In the genomic region with DNA sequence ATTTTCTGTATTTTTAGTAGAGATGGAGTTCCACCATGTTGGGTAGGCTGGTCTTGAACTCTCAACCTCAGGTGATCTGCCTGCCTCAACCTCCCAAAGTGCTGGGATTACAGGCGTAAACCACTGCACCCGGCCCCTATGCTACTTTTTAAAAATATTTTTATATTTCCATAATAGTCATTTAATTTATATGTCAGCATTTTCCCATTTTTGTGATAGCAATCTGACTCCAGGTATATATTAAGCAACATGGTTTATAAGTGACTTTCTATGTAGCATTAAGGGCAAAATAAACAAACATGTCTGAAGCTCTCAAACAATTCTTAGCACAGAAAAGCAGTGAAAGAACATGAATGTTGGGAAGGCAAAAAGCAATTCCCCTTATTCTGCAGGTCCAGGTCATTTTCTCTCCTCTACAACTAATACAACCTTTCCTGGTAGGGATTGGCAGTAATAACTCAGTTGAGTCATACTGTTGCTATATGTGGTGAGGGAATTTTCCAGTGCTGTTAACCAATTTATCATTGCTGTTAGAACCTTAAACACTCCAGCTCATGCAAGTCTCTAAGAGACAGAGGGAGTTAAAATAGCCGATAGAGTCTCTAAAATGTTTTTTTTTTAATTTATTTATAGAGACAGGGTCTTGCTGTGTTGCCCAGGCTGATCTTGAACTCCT, we compare ENCODE assay signal across 10 cellular contexts. TPM values are rescaled to one million over a fixed set of nuclear protein-coding genes. Genes with fewer than 3 reads are reported as not detected.
DNase-seq lines count a peak whose midpoint lies in the region; ATAC-seq and TF ChIP-seq lines count a peak whose summit lies in the region.
"Had no signal": no experiment of that assay in that cellular context is flagged by ENCODE, and none has a peak within 500 bp of the region (broad histone marks: within the 10 kb centered on the region; RNA-seq: fewer than 3 reads in every experiment).

No MANE protein-coding gene starts in this region.

- H3K9me2 ChIP-seq in Karpas-422 (replicated peaks; ENCODE audit: insufficient read depth, low read length), result no peaks in the 10 kb centered on the region

- DNase-seq in Caki2 (ENCODE audit: low read depth), result peak; percentile 77
- no peak for DNase-seq in Karpas-422
- DNase-seq in chondrocyte (ENCODE audit: low spot score), result no peak
- DNase-seq in osteoblast (ENCODE audit: insufficient read length, low spot score, missing footprints), result no peak
- DNase-seq in NCI-H446 (lab: John Stamatoyannopoulos, UW), result no peak
- DNase-seq in activated gamma-delta T cell (lab: John Stamatoyannopoulos, UW), result no peak
- DNase-seq in dorsolateral prefrontal cortex, result no peak
- DNase-seq: activated CD4-positive, alpha-beta T cell treated with anti-CD3 and anti-CD28 coated beads, Interleukin-2, amount 10 ng/mL, durations not matched to agents 7 days and 5 days; activated naive CD8-positive, alpha-beta T cell treated with anti-CD3 and anti-CD28 coated beads for 36 hours had no signal

- H3K4me3 Mint-ChIP-seq in chondrocyte (ENCODE audit: unreplicated experiment), result no peak overlapping the region
- H3K4me3 Mint-ChIP-seq: activated CD4-positive, alpha-beta T cell treated with anti-CD3 and anti-CD28 coated beads, Interleukin-2, amount 10 ng/mL, durations not matched to agents 7 days and 5 days; activated naive CD8-positive, alpha-beta T cell treated with anti-CD3 and anti-CD28 coated beads for 36 hours had no signal

- H3K4me2 ChIP-seq in Karpas-422 (ENCODE audit: low read depth, low read length, poor library complexity, severe bottlenecking) (peak overlapping the region; percentile 41), osteoblast (ENCODE audit: insufficient read depth, low read length) (peak overlapping the region; percentile 16)

- no peaks in the 10 kb centered on the region for H3K9me3 Mint-ChIP-seq in chondrocyte (ENCODE audit: low read depth)
- H3K9me3 Mint-ChIP-seq: activated CD4-positive, alpha-beta T cell treated with anti-CD3 and anti-CD28 coated beads, Interleukin-2, amount 10 ng/mL, durations not matched to agents 7 days and 5 days; activated naive CD8-positive, alpha-beta T cell treated with anti-CD3 and anti-CD28 coated beads for 36 hours had no signal

- H3K27me3 ChIP-seq in Karpas-422 (ENCODE audit: low read length) (no peaks in the 10 kb centered on the region), osteoblast (ENCODE audit: insufficient read depth, low read length) (no peaks in the 10 kb centered on the region), dorsolateral prefrontal cortex (no peaks in the 10 kb centered on the region)

- H4K20me1 ChIP-seq in Karpas-422 (ENCODE audit: insufficient read depth, low read depth, low read length) (peaks cover 24% of the 10 kb centered on the region), osteoblast (ENCODE audit: insufficient read depth, low read length) (no peaks in the 10 kb centered on the region)

- H3K4me3 ChIP-seq in Karpas-422 (ENCODE audit: low read length) (no peak overlapping the region), osteoblast (ENCODE audit: insufficient read depth, low read length) (no peak overlapping the region), dorsolateral prefrontal cortex (no peak overlapping the region)

- H3K4me1 ChIP-seq in Karpas-422 (ENCODE audit: low read length), result peaks cover 85% of the 10 kb centered on the region
- peaks cover 63% of the 10 kb centered on the region for H3K4me1 ChIP-seq in osteoblast (ENCODE audit: insufficient read depth, low read length)

- no peaks in the 10 kb centered on the region for H3K9me3 ChIP-seq in Karpas-422 (ENCODE audit: low read length)
- no peaks in the 10 kb centered on the region for H3K9me3 ChIP-seq in osteoblast (ENCODE audit: low read depth, low read length)

- ATAC-seq in GM18909 (IDR thresholded peaks at IDR 0.05; ENCODE audit: poor library complexity, unreplicated experiment), result no peak

- H3K27me3 Mint-ChIP-seq in chondrocyte (ENCODE audit: low read depth), result no peaks in the 10 kb centered on the region
- H3K27me3 Mint-ChIP-seq: activated CD4-positive, alpha-beta T cell treated with anti-CD3 and anti-CD28 coated beads, Interleukin-2, amount 10 ng/mL, durations not matched to agents 7 days and 5 days; activated naive CD8-positive, alpha-beta T cell treated with anti-CD3 and anti-CD28 coated beads for 36 hours had no signal

- peaks cover 59% of the 10 kb centered on the region for H3K36me3 ChIP-seq in Karpas-422 (ENCODE audit: insufficient read depth, low read length)
- H3K36me3 ChIP-seq in osteoblast (ENCODE audit: insufficient read depth, low read length), result no peaks in the 10 kb centered on the region

- no peak overlapping the region for H3K9ac ChIP-seq in Karpas-422 (ENCODE audit: low read length)

- H3K27ac Mint-ChIP-seq in chondrocyte (ENCODE audit: unreplicated experiment), result peak overlapping the region; percentile 86
- H3K27ac Mint-ChIP-seq: activated CD4-positive, alpha-beta T cell treated with anti-CD3 and anti-CD28 coated beads, Interleukin-2, amount 10 ng/mL, durations not matched to agents 7 days and 5 days; activated naive CD8-positive, alpha-beta T cell treated with anti-CD3 and anti-CD28 coated beads for 36 hours had no signal

- intact Hi-C loops in dorsolateral prefrontal cortex (cut with DNase I), result no loop called here

- H3K79me2 ChIP-seq in Karpas-422 (ENCODE audit: low read length) (peaks cover 93% of the 10 kb centered on the region), osteoblast (ENCODE audit: insufficient read depth, low read length) (peaks cover 62% of the 10 kb centered on the region)

- H3K27ac ChIP-seq in Karpas-422 (ENCODE audit: low read length) (peak overlapping the region; percentile 55), osteoblast (ENCODE audit: low read depth, low read length) (peak overlapping the region; percentile 55), dorsolateral prefrontal cortex (no peak overlapping the region)

- in situ Hi-C loops in Caki2 (cut with HindIII; ENCODE audit: low pct_unique_long_range_greater_than_20kb, low sequenced_read_pairs), result no loop called here

- peaks cover 74% of the 10 kb centered on the region for H3K4me1 Mint-ChIP-seq in chondrocyte (ENCODE audit: low read depth)
- H3K4me1 Mint-ChIP-seq: activated CD4-positive, alpha-beta T cell treated with anti-CD3 and anti-CD28 coated beads, Interleukin-2, amount 10 ng/mL, durations not matched to agents 7 days and 5 days had no signal

- TF ChIP-seq CTCF in chondrocyte (IDR thresholded peaks at IDR 0.05) (no peak), osteoblast (IDR thresholded peaks at IDR 0.05; ENCODE audit: extremely low read depth, low read depth, low read length) (no peak), dorsolateral prefrontal cortex (IDR thresholded peaks at IDR 0.05 in 54 of 56, conservative IDR thresholded peaks at IDR 0.05 in 2 of 56; ENCODE audit: low read depth in 1 of 56, partially characterized antibody in 56 of 56) (no peak)

- H3K36me3 Mint-ChIP-seq in chondrocyte (ENCODE audit: low read depth), result peaks cover 4% of the 10 kb centered on the region
- H3K36me3 Mint-ChIP-seq: activated naive CD8-positive, alpha-beta T cell treated with anti-CD3 and anti-CD28 coated beads for 36 hours had no signal

- H2AFZ ChIP-seq in Karpas-422 (ENCODE audit: low read length) (no peak overlapping the region), osteoblast (ENCODE audit: low read length) (no peak overlapping the region)

RNA-seq across cellular contexts. Expression of a gene that starts 24.0 kb away (rescaled TPM):
- 50.1 and 97.2 TPM in 2 replicates for total RNA-seq in Caki2 (2014; rRNA removed; shearing (Covaris generic); ENCODE audit: low replicate concordance)
- total RNA-seq in Karpas-422 (2014; rRNA removed; shearing (Covaris generic); ENCODE audit: low replicate concordance), result 174 and 689 TPM in 2 replicates
- total RNA-seq in chondrocyte (42.6 to 54.2 TPM (median 46.9 TPM) in 3 replicates), osteoblast (61.5 and 68.7 TPM in 2 replicates), dorsolateral prefrontal cortex (10 to 100 TPM; 22.3 to 73.2 (median 50.5) TPM)

Comparison
In these comparisons a context has a peak if more than half of its experiments do, and no peak if none do; other contexts are left out.
1. H3K27ac ChIP-seq: peak in Karpas-422 (single experiment) and osteoblast (single experiment); none in dorsolateral prefrontal cortex (0 of 59).